ENCODE assay signal across 1 cellular context in genomic region chr2:226561962-226562361, GRCh38.
TF ChIP-seq lines count a peak whose summit lies in the region.

No MANE protein-coding gene starts in this region.

TF ChIP-seq in IMR-90, 13 proteins besides CTCF, POLR2A, EP300 and RAD21:
- TF ChIP-seq CEBPB (IDR thresholded peaks at IDR 0.05; ENCODE audit: low read depth, low read length) = no peak
- TF ChIP-seq, protein P1, sequence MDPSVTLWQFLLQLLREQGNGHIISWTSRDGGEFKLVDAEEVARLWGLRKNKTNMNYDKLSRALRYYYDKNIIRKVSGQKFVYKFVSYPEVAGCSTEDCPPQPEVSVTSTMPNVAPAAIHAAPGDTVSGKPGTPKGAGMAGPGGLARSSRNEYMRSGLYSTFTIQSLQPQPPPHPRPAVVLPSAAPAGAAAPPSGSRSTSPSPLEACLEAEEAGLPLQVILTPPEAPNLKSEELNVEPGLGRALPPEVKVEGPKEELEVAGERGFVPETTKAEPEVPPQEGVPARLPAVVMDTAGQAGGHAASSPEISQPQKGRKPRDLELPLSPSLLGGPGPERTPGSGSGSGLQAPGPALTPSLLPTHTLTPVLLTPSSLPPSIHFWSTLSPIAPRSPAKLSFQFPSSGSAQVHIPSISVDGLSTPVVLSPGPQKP (IDR thresholded peaks at IDR 0.05; ENCODE audit: borderline replicate concordance, low read depth, low read length) = no peak
- no peak for TF ChIP-seq FOS (IDR thresholded peaks at IDR 0.05; ENCODE audit: low read depth, low read length)
- TF ChIP-seq USF2 (IDR thresholded peaks at IDR 0.05; ENCODE audit: low read depth, low read length) = no peak
- TF ChIP-seq MXI1 (IDR thresholded peaks at IDR 0.05; ENCODE audit: borderline replicate concordance, low read depth, low read length) = no peak
- TF ChIP-seq RFX5 (IDR thresholded peaks at IDR 0.05; ENCODE audit: low read depth, low read length) = no peak
- no peak for TF ChIP-seq CHD1 (IDR thresholded peaks at IDR 0.05; ENCODE audit: low read depth, low read length)
- no peak for TF ChIP-seq BHLHE40 (IDR thresholded peaks at IDR 0.05; ENCODE audit: low read depth, low read length)
- no peak for TF ChIP-seq NFE2L2 (IDR thresholded peaks at IDR 0.05; ENCODE audit: low read depth, low read length)
- TF ChIP-seq SMC3 (IDR thresholded peaks at IDR 0.05; ENCODE audit: low read depth, low read length) = no peak
- no peak for TF ChIP-seq MAFK (IDR thresholded peaks at IDR 0.05; ENCODE audit: low read depth, low read length)
- TF ChIP-seq RCOR1 (IDR thresholded peaks at IDR 0.05; ENCODE audit: insufficient replicate concordance, low read length) = no peak
- TF ChIP-seq MAZ (IDR thresholded peaks at IDR 0.05; ENCODE audit: borderline replicate concordance, low read depth, low read length) = no peak
